Comparison of ENCODE assay signal across 10 cellular contexts in genomic region chr17:29376667-29377268, GRCh38.
DNase-seq lines count a peak whose midpoint lies in the region; ATAC-seq and TF ChIP-seq lines count a peak whose summit lies in the region.
"Had no signal": no experiment of that assay in that cellular context is flagged by ENCODE, and none has a peak within 500 bp of the region (broad histone marks: within the 10 kb centered on the region; RNA-seq: fewer than 3 reads in every experiment).

No MANE protein-coding gene starts in this region.

- in situ Hi-C loops in astrocyte of the cerebellum (cut with HindIII; ENCODE audit: low sequenced_read_pairs): no loop called here

- no peak overlapping the region for H3K4me3 Mint-ChIP-seq in activated naive CD4-positive, alpha-beta T cell treated with anti-CD3 and anti-CD28 coated beads, Interleukin-2, amount 10 ng/mL, durations not matched to agents 7 days and 5 days
- H3K4me3 Mint-ChIP-seq: activated CD8-positive, alpha-beta memory T cell treated with anti-CD3 and anti-CD28 coated beads, Interleukin-2, amount 10 ng/mL, durations not matched to agents 7 days and 5 days had no signal

- peak; percentile 32 to 48 for DNase-seq in Kasumi-1 (lab: John Stamatoyannopoulos, UW)
- DNase-seq in astrocyte of the cerebellum (ENCODE audit: low read depth): peak; percentile 72
- DNase-seq in hypothalamus (lab: John Stamatoyannopoulos, UW): peak in 48 of 51 donors; percentile 7 to 92 (median 72)
- DNase-seq in substantia nigra (lab: John Stamatoyannopoulos, UW): peak in 48 of 49 donors; percentile 8 to 94 (median 78)
- no peak for DNase-seq in activated effector memory CD4-positive, alpha-beta T cell treated with Interleukin-2 at 50 U/mL for 16 hours
- no peak for DNase-seq in KG1 (lab: John Stamatoyannopoulos, UW)
- no peak for DNase-seq in activated naive CD4-positive, alpha-beta T cell treated with anti-CD3 and anti-CD28 coated beads, Interleukin-2, amount 10 ng/mL, durations not matched to agents 7 days and 5 days
- DNase-seq: activated CD8-positive, alpha-beta memory T cell treated with anti-CD3 and anti-CD28 coated beads, Interleukin-2, amount 10 ng/mL, durations not matched to agents 7 days and 5 days; NCI-H1048 had no signal

- H3K27ac Mint-ChIP-seq in activated naive CD4-positive, alpha-beta T cell treated with anti-CD3 and anti-CD28 coated beads, Interleukin-2, amount 10 ng/mL, durations not matched to agents 7 days and 5 days: no peak overlapping the region
- H3K27ac Mint-ChIP-seq: activated CD8-positive, alpha-beta memory T cell treated with anti-CD3 and anti-CD28 coated beads, Interleukin-2, amount 10 ng/mL, durations not matched to agents 7 days and 5 days had no signal

- ATAC-seq in HG03469 (IDR thresholded peaks at IDR 0.05; ENCODE audit: unreplicated experiment): no peak
- ATAC-seq: activated CD8-positive, alpha-beta memory T cell treated with anti-CD3 and anti-CD28 coated beads, Interleukin-2, amount 10 ng/mL, durations not matched to agents 7 days and 5 days had no signal

- no peaks in the 10 kb centered on the region for H3K4me1 Mint-ChIP-seq in activated naive CD4-positive, alpha-beta T cell treated with anti-CD3 and anti-CD28 coated beads, Interleukin-2, amount 10 ng/mL, durations not matched to agents 7 days and 5 days
- H3K4me1 Mint-ChIP-seq: activated CD8-positive, alpha-beta memory T cell treated with anti-CD3 and anti-CD28 coated beads, Interleukin-2, amount 10 ng/mL, durations not matched to agents 7 days and 5 days had no signal

- peak overlapping the region; percentile 96 for H3K27ac ChIP-seq in substantia nigra (ENCODE audit: low read depth, low read length, poor library complexity, severe bottlenecking)

- TF ChIP-seq CTCF in astrocyte of the cerebellum (IDR thresholded peaks at IDR 0.05; ENCODE audit: low read depth, low read length, missing control alignments): no peak

- peaks cover 10% of the 10 kb centered on the region for H3K27me3 Mint-ChIP-seq in activated naive CD4-positive, alpha-beta T cell treated with anti-CD3 and anti-CD28 coated beads, Interleukin-2, amount 10 ng/mL, durations not matched to agents 7 days and 5 days

- no peaks in the 10 kb centered on the region for H3K36me3 Mint-ChIP-seq in activated naive CD4-positive, alpha-beta T cell treated with anti-CD3 and anti-CD28 coated beads, Interleukin-2, amount 10 ng/mL, durations not matched to agents 7 days and 5 days
- H3K36me3 Mint-ChIP-seq: activated CD8-positive, alpha-beta memory T cell treated with anti-CD3 and anti-CD28 coated beads, Interleukin-2, amount 10 ng/mL, durations not matched to agents 7 days and 5 days had no signal

- CTCF ChIA-PET in activated naive CD4-positive, alpha-beta T cell treated with anti-CD3 and anti-CD28 coated beads, Interleukin-2, amount 10 ng/mL, durations not matched to agents 7 days and 5 days (lab: Charles Lee): interaction anchor here (0.9 to 1.8 kb wide), 2 partner anchors 9 to 159 kb away, joined by 3 to 4 read pairs; no protein-coding TSS in a partner anchor

- no peak overlapping the region for H3K4me3 ChIP-seq in astrocyte of the cerebellum (ENCODE audit: low read depth, low read length)

- no peaks in the 10 kb centered on the region for H3K9me3 Mint-ChIP-seq in activated naive CD4-positive, alpha-beta T cell treated with anti-CD3 and anti-CD28 coated beads, Interleukin-2, amount 10 ng/mL, durations not matched to agents 7 days and 5 days

Comparison
In these comparisons a context has a peak if more than half of its experiments do, and no peak if none do; other contexts are left out.
1. DNase-seq: peak in Kasumi-1 (2 of 2), astrocyte of the cerebellum (single experiment), hypothalamus (48 of 51) and substantia nigra (48 of 49); none in activated effector memory CD4-positive, alpha-beta T cell treated with Interleukin-2 at 50 U/mL for 16 hours (single experiment), KG1 (single experiment) and activated naive CD4-positive, alpha-beta T cell treated with anti-CD3 and anti-CD28 coated beads, Interleukin-2, amount 10 ng/mL, durations not matched to agents 7 days and 5 days (single experiment).